1 cellular context compared by ENCODE assay signal in genomic region chr11:120207517-120207916, GRCh38.
A peak's percentile ranks its signal among the peaks of the same experiment; 100 is the strongest.
TF ChIP-seq lines count a peak whose summit lies in the region.

No MANE protein-coding gene starts in this region.

TF ChIP-seq in HepG2, 621 proteins besides CTCF, POLR2A, EP300 and RAD21:
- peak; percentile 94 for TF ChIP-seq ZNF629 (CRISPR knock-in tag; conservative IDR thresholded peaks at IDR 0.05)
- TF ChIP-seq ZSCAN9 (CRISPR knock-in tag; IDR thresholded peaks at IDR 0.05; ENCODE audit: borderline replicate concordance) = no peak
- TF ChIP-seq ZFP36L2 (CRISPR knock-in tag; IDR thresholded peaks at IDR 0.05) = no peak
- no peak for TF ChIP-seq RFXAP (CRISPR knock-in tag; IDR thresholded peaks at IDR 0.05; ENCODE audit: borderline replicate concordance)
- no peak for TF ChIP-seq MLX (CRISPR knock-in tag; IDR thresholded peaks at IDR 0.05)
- TF ChIP-seq ATF4 (CRISPR knock-in tag; IDR thresholded peaks at IDR 0.05) = no peak
- no peak for TF ChIP-seq TOPORS (CRISPR knock-in tag; IDR thresholded peaks at IDR 0.05)
- peak; percentile 37; the same call in 1 of the 2 replicates for TF ChIP-seq CEBPG (CRISPR knock-in tag; IDR thresholded peaks at IDR 0.05)
- TF ChIP-seq CEBPB (IDR thresholded peaks at IDR 0.05; ENCODE audit: borderline replicate concordance, low read depth, low read length) = peak; percentile 73
- no peak for TF ChIP-seq HOXA7 (CRISPR knock-in tag; IDR thresholded peaks at IDR 0.05)
- TF ChIP-seq SRF (IDR thresholded peaks at IDR 0.05; ENCODE audit: low read depth, low read length) = no peak
- TF ChIP-seq ZNF18 (CRISPR knock-in tag; IDR thresholded peaks at IDR 0.05; ENCODE audit: insufficient replicate concordance) = no peak
- no peak for TF ChIP-seq ZNF20 (CRISPR knock-in tag; IDR thresholded peaks at IDR 0.05)
- no peak for TF ChIP-seq KLF16 (CRISPR knock-in tag; IDR thresholded peaks at IDR 0.05)
- TF ChIP-seq RERE (CRISPR knock-in tag; IDR thresholded peaks at IDR 0.05; ENCODE audit: low read depth) = 0 out of 2 replicates have a peak, but pooled peaks have one; percentile 10
- TF ChIP-seq ZNF33B (CRISPR knock-in tag; IDR thresholded peaks at IDR 0.05) = no peak
- no peak for TF ChIP-seq SUZ12 (IDR thresholded peaks at IDR 0.05; ENCODE audit: low read depth, low read length)
- no peak for TF ChIP-seq FOSL2 (CRISPR knock-in tag; IDR thresholded peaks at IDR 0.05)
- TF ChIP-seq ZNF567 (CRISPR knock-in tag; IDR thresholded peaks at IDR 0.05; ENCODE audit: borderline replicate concordance) = no peak
- no peak for TF ChIP-seq ZNF558 (CRISPR knock-in tag; IDR thresholded peaks at IDR 0.05; ENCODE audit: borderline replicate concordance)
- no peak for TF ChIP-seq FOXO1 (CRISPR knock-in tag; IDR thresholded peaks at IDR 0.05)
- TF ChIP-seq GTF3A (CRISPR knock-in tag; conservative IDR thresholded peaks at IDR 0.05) = no peak
- TF ChIP-seq ZNF644 (CRISPR knock-in tag; IDR thresholded peaks at IDR 0.05; ENCODE audit: low read depth) = no peak
- no peak for TF ChIP-seq KDM5A (IDR thresholded peaks at IDR 0.05; ENCODE audit: borderline replicate concordance, low read length)
TF ChIP-seq in HepG2: peak in this region for 4.
